In the genomic region with DNA sequence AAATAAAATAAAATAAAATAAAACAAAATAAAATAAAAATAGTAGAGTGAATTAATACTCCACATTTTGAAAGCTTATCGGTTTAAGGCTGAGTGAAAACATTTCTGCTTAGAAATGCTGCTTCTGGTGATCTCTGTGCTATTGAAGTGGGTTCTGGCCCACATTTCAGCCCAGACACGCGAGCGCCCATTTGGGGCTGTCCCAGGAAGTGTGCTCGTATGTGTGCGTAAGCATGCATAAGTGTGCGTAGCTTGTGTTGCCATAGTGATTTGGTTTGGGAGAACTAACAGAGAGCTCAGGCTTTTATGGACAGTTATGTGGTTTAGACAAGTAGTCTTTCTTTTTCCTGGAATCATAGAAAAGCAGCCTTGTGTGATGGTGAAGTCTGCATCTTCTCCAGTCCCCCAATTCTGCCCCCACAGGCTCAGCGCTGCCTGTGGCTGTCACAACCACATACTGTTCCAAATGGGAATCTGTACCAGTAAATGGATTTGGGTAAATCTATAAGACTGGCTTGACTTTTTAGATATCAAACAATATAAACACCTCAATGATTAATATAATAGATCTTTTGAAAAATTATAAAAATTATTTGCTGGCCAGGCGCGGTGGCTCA, we compare ENCODE assay signal across 9 cellular contexts. TPM values are rescaled to one million over a fixed set of nuclear protein-coding genes. Genes with fewer than 3 reads are reported as not detected.
DNase-seq lines count a peak whose midpoint lies in the region; ATAC-seq, FAIRE-seq and TF ChIP-seq lines count a peak whose summit lies in the region.
"Had no signal": no experiment of that assay in that cellular context is flagged by ENCODE, and none has a peak within 500 bp of the region (broad histone marks: within the 10 kb centered on the region; RNA-seq: fewer than 3 reads in every experiment).

No MANE protein-coding gene starts in this region.

- intact Hi-C loops in esophagus muscularis mucosa (cut with DNase I) (no loop called here), HepG2 (cut with micrococcal nuclease; ENCODE audit: unreplicated experiment) (no loop called here)

- WGBS in esophagus muscularis mucosa, result 80% methylated on average over 10 of the region's 10 CpGs
- 69% methylated on average over 10 of the region's 10 CpGs for WGBS in HepG2 (ENCODE audit: low lambda C conversion rate)

- H3K4me2 ChIP-seq in MM.1S (ENCODE audit: low read depth, low read length), result no peak overlapping the region
- no peak overlapping the region for H3K4me2 ChIP-seq in HepG2 (ENCODE audit: low read depth, low read length)

- no peaks in the 10 kb centered on the region for H3K9me2 ChIP-seq in MM.1S (replicated peaks; ENCODE audit: insufficient read depth, low read length)

- H3K36me3 ChIP-seq in esophagus muscularis mucosa (no peaks in the 10 kb centered on the region), MM.1S (replicated peaks; ENCODE audit: insufficient read depth, low read length) (no peaks in the 10 kb centered on the region), HepG2 (replicated peaks in 1 of 2; ENCODE audit: control insufficient read depth in 1 of 2, insufficient read depth in 2 of 2, low read length in 2 of 2) (no peaks in the 10 kb centered on the region)

- POLR2A ChIA-PET in HepG2 (lab: Yijun Ruan, JAX), result no interaction called here

- ATAC-seq in GM18505 (IDR thresholded peaks at IDR 0.05; ENCODE audit: unreplicated experiment), result peak; percentile 77
- ATAC-seq in HepG2, result no peak

- H3K27me3 ChIP-seq in esophagus muscularis mucosa (no peaks in the 10 kb centered on the region), MM.1S (replicated peaks; ENCODE audit: insufficient read depth, low read length) (no peaks in the 10 kb centered on the region), HepG2 (ENCODE audit: control insufficient read depth in 1 of 2, insufficient read depth in 2 of 2, low read length in 2 of 2) (peaks cover 1 to 4% of the 10 kb centered on the region in 2 experiments; a peak in 2 of 5 replicates)

- TF ChIP-seq CTCF in esophagus muscularis mucosa (IDR thresholded peaks at IDR 0.05) (no peak), MM.1S (IDR thresholded peaks at IDR 0.05; ENCODE audit: low read length) (no peak), HepG2 (CRISPR knock-in tag; IDR thresholded peaks at IDR 0.05) (no peak)

- no peak for TF ChIP-seq RAD21 in HepG2 (CRISPR knock-in tag; IDR thresholded peaks at IDR 0.05)

- peak; percentile 65 for DNase-seq in MV-4-11 (lab: John Stamatoyannopoulos, UW)
- DNase-seq in activated gamma-delta T cell (lab: John Stamatoyannopoulos, UW), result peak; percentile 12
- peak; percentile 54 to 56 for DNase-seq in stimulated activated CD4-positive, alpha-beta T cell treated with anti-CD3 and anti-CD28 coated beads, Interleukin-2, amount 100 ng/mL, for 48 hours
- no peak for DNase-seq in esophagus muscularis mucosa (ENCODE audit: extremely low spot score)
- DNase-seq in urothelium cell line (ENCODE audit: low spot score), result no peak
- no peak for DNase-seq in MM.1S
- no peak for DNase-seq in HepG2 (ENCODE audit: low spot score)

- no peak overlapping the region for H3K27ac ChIP-seq in esophagus muscularis mucosa (replicated peaks in 1 of 4)
- H3K27ac ChIP-seq in MM.1S (ENCODE audit: low read length), result no peak overlapping the region
- no peak overlapping the region for H3K27ac ChIP-seq in HepG2 (ENCODE audit: extremely low read length, insufficient read depth, low read length)
- H3K27ac ChIP-seq: SK-N-MC had no signal

- in situ Hi-C loops in HepG2 (cut with HindIII; ENCODE audit: extremely low pct_ligation_motif_present, low pct_unique_long_range_greater_than_20kb), result loop anchor here (5.0 kb wide), 1 partner anchor 53 kb away; no protein-coding TSS in a partner anchor

- BruUV-seq in HepG2 (replicated peaks; lab: Mats Ljungman, UMichigan), result no TSS peak

- no peak overlapping the region for H3K9ac ChIP-seq in MM.1S (ENCODE audit: low read length)
- no peak overlapping the region for H3K9ac ChIP-seq in HepG2 (ENCODE audit: insufficient read depth, low read depth, low read length)

- H2AFZ ChIP-seq in MM.1S (ENCODE audit: low read length) (no peak overlapping the region), HepG2 (ENCODE audit: low read length) (no peak overlapping the region)

- H4K20me1 ChIP-seq in MM.1S (ENCODE audit: insufficient read depth, low read length), result no peaks in the 10 kb centered on the region
- H4K20me1 ChIP-seq in HepG2 (ENCODE audit: insufficient read depth, low read length), result no peaks in the 10 kb centered on the region

- no peak for TF ChIP-seq POLR2A in GM18505 (IDR thresholded peaks at IDR 0.05; ENCODE audit: borderline replicate concordance, extremely low read depth, insufficient read depth, insufficient read length)
- TF ChIP-seq POLR2A in esophagus muscularis mucosa (IDR thresholded peaks at IDR 0.05; ENCODE audit: low read depth), result no peak
- no peak for TF ChIP-seq POLR2A in HepG2 (IDR thresholded peaks at IDR 0.05; ENCODE audit: insufficient read depth in 1 of 2, low read depth in 2 of 2, low read length in 2 of 2)

- CTCF ChIA-PET in HepG2 (lab: Yijun Ruan, JAX; ENCODE audit: low intra/inter-chr PET ratio, low total read pairs), result no interaction called here

- TF ChIP-seq EP300 in esophagus muscularis mucosa (IDR thresholded peaks at IDR 0.05) (no peak), HepG2 (IDR thresholded peaks at IDR 0.05; ENCODE audit: low read depth in 2 of 2, low read length in 2 of 2) (no peak), HepG2 (CRISPR knock-in tag; IDR thresholded peaks at IDR 0.05; ENCODE audit: borderline replicate concordance) (no peak)

- no peak overlapping the region for H3K4me3 ChIP-seq in esophagus muscularis mucosa
- H3K4me3 ChIP-seq in MM.1S (ENCODE audit: low read length), result no peak overlapping the region
- no peak overlapping the region for H3K4me3 ChIP-seq in HepG2 (replicated peaks in 1 of 3; ENCODE audit: insufficient read depth in 1 of 3, low read depth in 2 of 3, low read length in 3 of 3)
- H3K4me3 ChIP-seq: SK-N-MC had no signal

- H3F3A ChIP-seq in MM.1S (ENCODE audit: insufficient read depth, low read length), result no peaks in the 10 kb centered on the region

- H3K4me1 ChIP-seq in esophagus muscularis mucosa, result peaks cover 0 to 4% (median 0%) of the 10 kb centered on the region in 4 donors
- no peaks in the 10 kb centered on the region for H3K4me1 ChIP-seq in MM.1S (ENCODE audit: low read length)
- H3K4me1 ChIP-seq in HepG2 (ENCODE audit: insufficient read depth, low read length), result peaks cover 8% of the 10 kb centered on the region

- H3K9me3 ChIP-seq in esophagus muscularis mucosa, result no peaks in the 10 kb centered on the region
- no peaks in the 10 kb centered on the region for H3K9me3 ChIP-seq in MM.1S (replicated peaks; ENCODE audit: insufficient read depth, low read length)
- no peaks in the 10 kb centered on the region for H3K9me3 ChIP-seq in HepG2 (ENCODE audit: low read length)

- H3K79me2 ChIP-seq in MM.1S (ENCODE audit: low read length) (no peaks in the 10 kb centered on the region), HepG2 (ENCODE audit: insufficient read depth, low read length) (no peaks in the 10 kb centered on the region)

- FAIRE-seq in urothelium cell line (lab: Jason Lieb, UNC) (no peak), HepG2 (lab: Jason Lieb, UNC) (no peak)

TF ChIP-seq in HepG2, 621 proteins besides CTCF, POLR2A, EP300 and RAD21 (continues in another document):
- TF ChIP-seq CREM (IDR thresholded peaks at IDR 0.05), result no peak
- TF ChIP-seq CREM (CRISPR knock-in tag; IDR thresholded peaks at IDR 0.05), result no peak
- TF ChIP-seq FOXM1 (CRISPR knock-in tag; IDR thresholded peaks at IDR 0.05), result no peak

RNA-seq across cellular contexts. Expression of gene PURB, which starts 29.8 kb away (rescaled TPM):
- total RNA-seq in esophagus muscularis mucosa (10 to 100 TPM; 40.9 to 50.2 (median 46.3) TPM), HepG2 (2016; rRNA removed; fragmentation: Illumina TruSeq; extraction: Trizol) (4.3 and 10.1 TPM in 2 replicates)
- total RNA-seq in HepG2 (2016; cell fraction: cytosol; rRNA removed; fragmentation: Illumina TruSeq; extraction: Trizol; ENCODE audit: low read depth), result 0.61 and 0.71 TPM in 2 replicates
- total RNA-seq in HepG2 (2016; cell fraction: insoluble cytoplasmic fraction; rRNA removed; fragmentation: Illumina TruSeq; extraction: Trizol), result 4.3 and 10.1 TPM in 2 replicates
- 4.2 and 4.9 TPM in 2 replicates for total RNA-seq in HepG2 (2016; cell fraction: membrane; rRNA removed; fragmentation: Illumina TruSeq; extraction: Trizol)
- total RNA-seq in HepG2 (2016; cell fraction: nucleus; rRNA removed; fragmentation: Illumina TruSeq; extraction: Trizol), result 9.4 and 9.7 TPM in 2 replicates
- polyA plus RNA-seq in HepG2 (2011; rRNA removed), result 2.3 and 2.7 TPM in 2 replicates
- 1.0 and 1.7 TPM in 2 replicates for polyA plus RNA-seq in HepG2 (2011; cell fraction: cytosol; rRNA removed)
- polyA plus RNA-seq in HepG2 (2011; cell fraction: nucleus; rRNA removed), result 2.3 and 3.8 TPM in 2 replicates
- polyA plus RNA-seq in HepG2 (2012), result 6.1 and 7.3 TPM in 2 replicates
- 0.64 and 0.70 TPM in 2 replicates for polyA plus RNA-seq in HepG2 (2016; cell fraction: cytosol; fragmentation: Illumina TruSeq; extraction: Trizol; ENCODE audit: low read depth)
- 9.2 and 9.5 TPM in 2 replicates for polyA plus RNA-seq in HepG2 (2016; cell fraction: insoluble cytoplasmic fraction; fragmentation: Illumina TruSeq; extraction: Trizol; ENCODE audit: low read depth)
- polyA plus RNA-seq in HepG2 (2016; cell fraction: membrane; fragmentation: Illumina TruSeq; extraction: Trizol; ENCODE audit: low read depth), result 2.2 and 2.3 TPM in 2 replicates
- 14.1 and 14.9 TPM in 2 replicates for polyA plus RNA-seq in HepG2 (2016; cell fraction: nucleus; fragmentation: Illumina TruSeq; extraction: Trizol; ENCODE audit: insufficient read depth, low read depth)
- 1.9 and 4.8 TPM in 2 replicates for polyA minus RNA-seq in HepG2 (2011; rRNA and poly(A)+ RNA removed; ENCODE audit: low replicate concordance)
- polyA minus RNA-seq in HepG2 (2011; cell fraction: cytosol; rRNA and poly(A)+ RNA removed), result 4.7 and 5.6 TPM in 2 replicates
- polyA minus RNA-seq in HepG2 (2011; cell fraction: nucleus; rRNA and poly(A)+ RNA removed), result 9.7 and 10.8 TPM in 2 replicates

Comparison
In these comparisons a context has a peak if more than half of its experiments do, and no peak if none do; other contexts are left out.
1. DNase-seq: peak in MV-4-11 (single experiment), activated gamma-delta T cell (single experiment) and stimulated activated CD4-positive, alpha-beta T cell treated with anti-CD3 and anti-CD28 coated beads, Interleukin-2, amount 100 ng/mL, for 48 hours (2 of 2); none in esophagus muscularis mucosa (single experiment), urothelium cell line (single experiment), MM.1S (single experiment) and HepG2 (single experiment).